Comparison of ENCODE assay signal across 1 cellular context in genomic region chr22:27726344-27726725, GRCh38.
TF ChIP-seq lines count a peak whose summit lies in the region.

No MANE protein-coding gene starts in this region.

TF ChIP-seq in IMR-90, 13 proteins besides CTCF, POLR2A, EP300 and RAD21:
- no peak for TF ChIP-seq MAZ (IDR thresholded peaks at IDR 0.05; ENCODE audit: borderline replicate concordance, low read depth, low read length)
- no peak for TF ChIP-seq ELK1 (IDR thresholded peaks at IDR 0.05; ENCODE audit: borderline replicate concordance, low read depth, low read length)
- no peak for TF ChIP-seq SMC3 (IDR thresholded peaks at IDR 0.05; ENCODE audit: low read depth, low read length)
- TF ChIP-seq USF2 (IDR thresholded peaks at IDR 0.05; ENCODE audit: low read depth, low read length) = no peak
- TF ChIP-seq CEBPB (IDR thresholded peaks at IDR 0.05; ENCODE audit: low read depth, low read length) = no peak
- no peak for TF ChIP-seq RFX5 (IDR thresholded peaks at IDR 0.05; ENCODE audit: low read depth, low read length)
- no peak for TF ChIP-seq NFE2L2 (IDR thresholded peaks at IDR 0.05; ENCODE audit: low read depth, low read length)
- no peak for TF ChIP-seq BHLHE40 (IDR thresholded peaks at IDR 0.05; ENCODE audit: low read depth, low read length)
- no peak for TF ChIP-seq MAFK (IDR thresholded peaks at IDR 0.05; ENCODE audit: low read depth, low read length)
- TF ChIP-seq CHD1 (IDR thresholded peaks at IDR 0.05; ENCODE audit: low read depth, low read length) = no peak
- TF ChIP-seq MXI1 (IDR thresholded peaks at IDR 0.05; ENCODE audit: borderline replicate concordance, low read depth, low read length) = no peak
- no peak for TF ChIP-seq RCOR1 (IDR thresholded peaks at IDR 0.05; ENCODE audit: insufficient replicate concordance, low read length)
- no peak for TF ChIP-seq FOS (IDR thresholded peaks at IDR 0.05; ENCODE audit: low read depth, low read length)
